ENCODE assay signal across 17 cellular contexts in genomic region chr21:45862544-45863207, GRCh38.
"Had no signal": no experiment of that assay in that cellular context is flagged by ENCODE, and none has a peak within 500 bp of the region (broad histone marks: within the 10 kb centered on the region; RNA-seq: fewer than 3 reads in every experiment).

No MANE protein-coding gene starts in this region.

- H3K27me3 Mint-ChIP-seq: activated CD4-positive, alpha-beta memory T cell treated with anti-CD3 and anti-CD28 coated beads for 36 hours; activated naive CD8-positive, alpha-beta T cell treated with anti-CD3 and anti-CD28 coated beads, Interleukin-2, amount 50 U/mL, for 24 hours had no signal

- H3K4me1 Mint-ChIP-seq: neural crest cell had no signal

- FAIRE-seq: keratinocyte had no signal

- H3K36me3 ChIP-seq: ascending aorta, cardiac muscle cell, gastroesophageal sphincter, upper lobe of right lung had no signal

- H3K4me3 ChIP-seq: ascending aorta, cardiac muscle cell, gastroesophageal sphincter, upper lobe of right lung had no signal

- H3K9me3 ChIP-seq: ascending aorta, gastroesophageal sphincter, upper lobe of right lung had no signal

- H3K27me3 ChIP-seq: ascending aorta, cardiac muscle cell had no signal

- H3K27ac ChIP-seq: ascending aorta, cardiac muscle cell, epithelial cell of prostate, gastroesophageal sphincter, upper lobe of right lung had no signal

- H3K9me3 Mint-ChIP-seq: activated CD4-positive, alpha-beta memory T cell treated with anti-CD3 and anti-CD28 coated beads for 36 hours; activated naive CD8-positive, alpha-beta T cell treated with anti-CD3 and anti-CD28 coated beads, Interleukin-2, amount 50 U/mL, for 24 hours; neural crest cell; stimulated activated naive CD8-positive, alpha-beta T cell treated with anti-CD3 and anti-CD28 coated beads, Interleukin-15, Interleukin-2, amounts not matched to agents 100 ng/mL and 50 ng/mL, for 24 hours had no signal

- H3K36me3 Mint-ChIP-seq: activated CD4-positive, alpha-beta memory T cell treated with anti-CD3 and anti-CD28 coated beads for 36 hours had no signal

- H3K4me1 ChIP-seq: ascending aorta, gastroesophageal sphincter, upper lobe of right lung had no signal

- DNase-seq: activated CD4-positive, alpha-beta memory T cell treated with anti-CD3 and anti-CD28 coated beads for 36 hours; activated CD4-positive, CD25-positive, alpha-beta regulatory T cell treated with anti-CD3 and anti-CD28 coated beads, Interleukin-2, amount 50 U/mL, for 72 hours; activated naive CD4-positive, alpha-beta T cell treated with Interleukin-2 at 50 U/mL for 16 hours; activated naive CD8-positive, alpha-beta T cell treated with anti-CD3 and anti-CD28 coated beads, Interleukin-2, amount 50 U/mL, for 24 hours; cortex of kidney; effector memory CD4-positive, alpha-beta T cell; left ventricle myocardium superior; right cardiac atrium; stimulated activated CD4-positive, alpha-beta T cell treated with anti-CD3 and anti-CD28 coated beads, Interleukin-2, amount 100 ng/mL, for 24 hours; upper lobe of right lung had no signal

- H3K27ac Mint-ChIP-seq: activated CD4-positive, alpha-beta memory T cell treated with anti-CD3 and anti-CD28 coated beads for 36 hours; activated naive CD8-positive, alpha-beta T cell treated with anti-CD3 and anti-CD28 coated beads, Interleukin-2, amount 50 U/mL, for 24 hours; stimulated activated naive CD8-positive, alpha-beta T cell treated with anti-CD3 and anti-CD28 coated beads, Interleukin-15, Interleukin-2, amounts not matched to agents 100 ng/mL and 50 ng/mL, for 24 hours had no signal

- ATAC-seq: activated naive CD8-positive, alpha-beta T cell treated with anti-CD3 and anti-CD28 coated beads, Interleukin-2, amount 50 U/mL, for 24 hours; gastroesophageal sphincter; left ventricle myocardium superior; right cardiac atrium; upper lobe of right lung had no signal

- H3K4me3 Mint-ChIP-seq: activated CD4-positive, alpha-beta memory T cell treated with anti-CD3 and anti-CD28 coated beads for 36 hours; activated naive CD8-positive, alpha-beta T cell treated with anti-CD3 and anti-CD28 coated beads, Interleukin-2, amount 50 U/mL, for 24 hours; neural crest cell; stimulated activated naive CD8-positive, alpha-beta T cell treated with anti-CD3 and anti-CD28 coated beads, Interleukin-15, Interleukin-2, amounts not matched to agents 100 ng/mL and 50 ng/mL, for 24 hours had no signal
